1 cellular context compared by ENCODE assay signal in genomic region chr1:156196445-156196844, GRCh38.
TF ChIP-seq lines count a peak whose summit lies in the region.

No MANE protein-coding gene starts in this region.

TF ChIP-seq in H1, 55 proteins besides CTCF, POLR2A, EP300 and RAD21:
- TF ChIP-seq TAF7 (optimal IDR thresholded peaks at IDR 0.05; ENCODE audit: borderline replicate concordance, low read depth, low read length): no peak
TF ChIP-seq in H1: peak in this region for 0.
